Comparison of ENCODE assay signal across 2 cellular contexts in the genomic region with DNA sequence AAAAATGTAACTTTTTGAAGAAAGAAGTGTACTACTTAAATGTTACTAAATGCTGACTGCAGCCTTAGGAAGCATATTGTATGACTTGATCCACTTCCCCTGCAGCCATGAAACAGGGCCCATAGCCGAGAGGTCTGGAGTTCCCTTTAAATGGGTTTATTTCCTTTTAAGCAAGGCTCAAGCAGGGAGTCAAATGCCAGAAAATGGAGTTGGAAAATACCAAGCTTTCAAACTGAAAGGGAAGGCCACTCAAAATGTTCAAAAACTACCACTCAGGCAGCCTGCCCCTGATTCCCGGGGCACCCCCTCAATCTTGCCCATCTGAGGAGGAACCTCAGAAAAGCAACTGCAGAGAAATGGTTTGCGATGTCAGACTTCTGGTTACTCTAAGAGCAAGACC.
TF ChIP-seq lines count a peak whose summit lies in the region.

No MANE protein-coding gene starts in this region.

TF ChIP-seq in HepG2, 621 proteins besides CTCF, POLR2A, EP300 and RAD21:
- TF ChIP-seq, protein P1, sequence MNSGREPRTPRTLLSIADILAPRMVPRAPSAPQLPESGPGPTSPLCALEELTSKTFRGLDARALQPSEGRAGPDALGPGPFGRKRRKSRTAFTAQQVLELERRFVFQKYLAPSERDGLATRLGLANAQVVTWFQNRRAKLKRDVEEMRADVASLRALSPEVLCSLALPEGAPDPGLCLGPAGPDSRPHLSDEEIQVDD (CRISPR knock-in tag; IDR thresholded peaks at IDR 0.05; ENCODE audit: borderline replicate concordance): no peak
- TF ChIP-seq, protein P2, sequence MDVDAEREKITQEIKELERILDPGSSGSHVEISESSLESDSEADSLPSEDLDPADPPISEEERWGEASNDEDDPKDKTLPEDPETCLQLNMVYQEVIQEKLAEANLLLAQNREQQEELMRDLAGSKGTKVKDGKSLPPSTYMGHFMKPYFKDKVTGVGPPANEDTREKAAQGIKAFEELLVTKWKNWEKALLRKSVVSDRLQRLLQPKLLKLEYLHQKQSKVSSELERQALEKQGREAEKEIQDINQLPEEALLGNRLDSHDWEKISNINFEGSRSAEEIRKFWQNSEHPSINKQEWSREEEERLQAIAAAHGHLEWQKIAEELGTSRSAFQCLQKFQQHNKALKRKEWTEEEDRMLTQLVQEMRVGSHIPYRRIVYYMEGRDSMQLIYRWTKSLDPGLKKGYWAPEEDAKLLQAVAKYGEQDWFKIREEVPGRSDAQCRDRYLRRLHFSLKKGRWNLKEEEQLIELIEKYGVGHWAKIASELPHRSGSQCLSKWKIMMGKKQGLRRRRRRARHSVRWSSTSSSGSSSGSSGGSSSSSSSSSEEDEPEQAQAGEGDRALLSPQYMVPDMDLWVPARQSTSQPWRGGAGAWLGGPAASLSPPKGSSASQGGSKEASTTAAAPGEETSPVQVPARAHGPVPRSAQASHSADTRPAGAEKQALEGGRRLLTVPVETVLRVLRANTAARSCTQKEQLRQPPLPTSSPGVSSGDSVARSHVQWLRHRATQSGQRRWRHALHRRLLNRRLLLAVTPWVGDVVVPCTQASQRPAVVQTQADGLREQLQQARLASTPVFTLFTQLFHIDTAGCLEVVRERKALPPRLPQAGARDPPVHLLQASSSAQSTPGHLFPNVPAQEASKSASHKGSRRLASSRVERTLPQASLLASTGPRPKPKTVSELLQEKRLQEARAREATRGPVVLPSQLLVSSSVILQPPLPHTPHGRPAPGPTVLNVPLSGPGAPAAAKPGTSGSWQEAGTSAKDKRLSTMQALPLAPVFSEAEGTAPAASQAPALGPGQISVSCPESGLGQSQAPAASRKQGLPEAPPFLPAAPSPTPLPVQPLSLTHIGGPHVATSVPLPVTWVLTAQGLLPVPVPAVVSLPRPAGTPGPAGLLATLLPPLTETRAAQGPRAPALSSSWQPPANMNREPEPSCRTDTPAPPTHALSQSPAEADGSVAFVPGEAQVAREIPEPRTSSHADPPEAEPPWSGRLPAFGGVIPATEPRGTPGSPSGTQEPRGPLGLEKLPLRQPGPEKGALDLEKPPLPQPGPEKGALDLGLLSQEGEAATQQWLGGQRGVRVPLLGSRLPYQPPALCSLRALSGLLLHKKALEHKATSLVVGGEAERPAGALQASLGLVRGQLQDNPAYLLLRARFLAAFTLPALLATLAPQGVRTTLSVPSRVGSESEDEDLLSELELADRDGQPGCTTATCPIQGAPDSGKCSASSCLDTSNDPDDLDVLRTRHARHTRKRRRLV (CRISPR knock-in tag; IDR thresholded peaks at IDR 0.05): peak; percentile 71
- 0 out of 2 replicates have a peak, but pooled peaks have one; percentile 31 for TF ChIP-seq ZNF558 (CRISPR knock-in tag; IDR thresholded peaks at IDR 0.05; ENCODE audit: borderline replicate concordance)

TF ChIP-seq in H1, 55 proteins besides CTCF, POLR2A, EP300 and RAD21:
- TF ChIP-seq BACH1 (IDR thresholded peaks at IDR 0.05; ENCODE audit: low read length): no peak
- TF ChIP-seq, protein P3, sequence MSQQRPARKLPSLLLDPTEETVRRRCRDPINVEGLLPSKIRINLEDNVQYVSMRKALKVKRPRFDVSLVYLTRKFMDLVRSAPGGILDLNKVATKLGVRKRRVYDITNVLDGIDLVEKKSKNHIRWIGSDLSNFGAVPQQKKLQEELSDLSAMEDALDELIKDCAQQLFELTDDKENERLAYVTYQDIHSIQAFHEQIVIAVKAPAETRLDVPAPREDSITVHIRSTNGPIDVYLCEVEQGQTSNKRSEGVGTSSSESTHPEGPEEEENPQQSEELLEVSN (IDR thresholded peaks at IDR 0.05): no peak
- TF ChIP-seq GABPA (IDR thresholded peaks at IDR 0.05; ENCODE audit: borderline replicate concordance, insufficient read depth, low read length): no peak
- TF ChIP-seq CHD2 (IDR thresholded peaks at IDR 0.05; ENCODE audit: low read length): no peak
TF ChIP-seq in H1: peak in this region for 0.
